23 cellular contexts compared by ENCODE assay signal in genomic region chr2:176421291-176422050, GRCh38.
DNase-seq lines count a peak whose midpoint lies in the region; ATAC-seq, FAIRE-seq and TF ChIP-seq lines count a peak whose summit lies in the region.
"Had no signal": no experiment of that assay in that cellular context is flagged by ENCODE, and none has a peak within 500 bp of the region (broad histone marks: within the 10 kb centered on the region; RNA-seq: fewer than 3 reads in every experiment).

No MANE protein-coding gene starts in this region.

- no peak for ATAC-seq in HG03520 (IDR thresholded peaks at IDR 0.05; ENCODE audit: unreplicated experiment)
- ATAC-seq: left cardiac atrium; stimulated activated effector memory CD8-positive, alpha-beta T cell treated with anti-CD3 and anti-CD28 coated beads, Interleukin-12 subunit alpha, Interleukin-12 subunit beta, amount 100 ng/mL, for 72 hours had no signal

- no peak overlapping the region for H2AFZ ChIP-seq in astrocyte (ENCODE audit: low read depth, low read length)

- H4K20me1 ChIP-seq in astrocyte (ENCODE audit: insufficient read depth, low read length), result no peaks in the 10 kb centered on the region
- H4K20me1 ChIP-seq: BLaER1 treated with 17β-estradiol and CSF1 and Interleukin-3, amounts not matched to agents 10 nM and 100 nM had no signal

- H3K27ac ChIP-seq in astrocyte (ENCODE audit: low read depth, low read length), result peak overlapping the region; percentile 97
- H3K27ac ChIP-seq: BLaER1 treated with 17β-estradiol and CSF1 and Interleukin-3, amounts not matched to agents 10 nM and 100 nM; breast epithelium had no signal

- peak overlapping the region; percentile 26 for H3K27ac Mint-ChIP-seq in astrocyte (ENCODE audit: unreplicated experiment)
- H3K27ac Mint-ChIP-seq: memory B cell; stimulated activated effector memory CD8-positive, alpha-beta T cell treated with anti-CD3 and anti-CD28 coated beads, Interleukin-12 subunit alpha, Interleukin-12 subunit beta, amount 100 ng/mL, for 72 hours had no signal

- H3K4me3 Mint-ChIP-seq in astrocyte (ENCODE audit: unreplicated experiment), result no peak overlapping the region
- H3K4me3 Mint-ChIP-seq: memory B cell; stimulated activated effector memory CD8-positive, alpha-beta T cell treated with anti-CD3 and anti-CD28 coated beads, Interleukin-12 subunit alpha, Interleukin-12 subunit beta, amount 100 ng/mL, for 72 hours had no signal

- H3K36me3 ChIP-seq in astrocyte (ENCODE audit: insufficient read depth, low read length), result no peaks in the 10 kb centered on the region
- H3K36me3 ChIP-seq: BLaER1 treated with 17β-estradiol and CSF1 and Interleukin-3, amounts not matched to agents 10 nM and 100 nM; breast epithelium; HAP-1 had no signal

- FAIRE-seq in astrocyte (lab: Jason Lieb, UNC), result no peak
- FAIRE-seq: colon, GM12891 had no signal

- H3K9me3 ChIP-seq in astrocyte (ENCODE audit: insufficient read depth, low read depth, low read length), result no peaks in the 10 kb centered on the region
- H3K9me3 ChIP-seq: Caco-2, HAP-1 had no signal

- no peaks in the 10 kb centered on the region for H3K27me3 ChIP-seq in astrocyte (ENCODE audit: insufficient read depth, low read length)
- H3K27me3 ChIP-seq: BLaER1 treated with 17β-estradiol and CSF1 and Interleukin-3, amounts not matched to agents 10 nM and 100 nM; breast epithelium had no signal

- H3K36me3 Mint-ChIP-seq in astrocyte (ENCODE audit: low read depth, unreplicated experiment), result no peaks in the 10 kb centered on the region
- H3K36me3 Mint-ChIP-seq: memory B cell; stimulated activated effector memory CD8-positive, alpha-beta T cell treated with anti-CD3 and anti-CD28 coated beads, Interleukin-12 subunit alpha, Interleukin-12 subunit beta, amount 100 ng/mL, for 72 hours had no signal

- no peaks in the 10 kb centered on the region for H3K9me3 Mint-ChIP-seq in astrocyte (ENCODE audit: unreplicated experiment)
- H3K9me3 Mint-ChIP-seq: stimulated activated effector memory CD8-positive, alpha-beta T cell treated with anti-CD3 and anti-CD28 coated beads, Interleukin-12 subunit alpha, Interleukin-12 subunit beta, amount 100 ng/mL, for 72 hours had no signal

- no peak overlapping the region for H3K4me2 ChIP-seq in astrocyte (ENCODE audit: low read length)
- H3K4me2 ChIP-seq: BLaER1 treated with 17β-estradiol and CSF1 and Interleukin-3, amounts not matched to agents 10 nM and 100 nM had no signal

- peaks cover 33% of the 10 kb centered on the region for H3K4me1 Mint-ChIP-seq in astrocyte (ENCODE audit: low read depth, unreplicated experiment)
- H3K4me1 Mint-ChIP-seq: memory B cell; stimulated activated effector memory CD8-positive, alpha-beta T cell treated with anti-CD3 and anti-CD28 coated beads, Interleukin-12 subunit alpha, Interleukin-12 subunit beta, amount 100 ng/mL, for 72 hours had no signal

- H3K27me3 Mint-ChIP-seq in astrocyte (ENCODE audit: low read depth, unreplicated experiment), result no peaks in the 10 kb centered on the region

- DNase-seq in DMS79 (lab: John Stamatoyannopoulos, UW) (peak; percentile 83), M059J (ENCODE audit: low read depth) (peak; percentile 67), astrocyte (ENCODE audit: low read depth) (peak; percentile 71), kidney glomerular epithelial cell (lab: John Stamatoyannopoulos, UW) (peak; percentile 70), NCI-H1436 treated with DMSO at 0.1 percent for 48 hours (lab: John Stamatoyannopoulos, UW) (no peak)
- DNase-seq in effector CD4-positive, alpha-beta T cell, result no peak
- no peak for DNase-seq in activated CD4-positive, alpha-beta T cell treated with anti-CD3 and anti-CD28 coated beads, Interleukin-2, amount 50 U/mL, for 1 hour
- DNase-seq: activated CD4-positive, alpha-beta T cell treated with anti-CD3 and anti-CD28 coated beads for 4 hours; activated naive CD4-positive, alpha-beta T cell treated with Interleukin-2 at 50 U/mL for 16 hours; activated T-cell treated with anti-CD3 and anti-CD28 coated beads, Interleukin-2, amount 50 U/mL, for 48 hours; Caco-2; left cardiac atrium; NCI-H1092 treated with DMSO at 0.1 percent for 48 hours; NCI-H2107; stimulated activated CD4-positive, alpha-beta T cell treated with anti-CD3 and anti-CD28 coated beads, Interleukin-2, amount 100 ng/mL, for 48 hours had no signal

- no peaks in the 10 kb centered on the region for H3K79me2 ChIP-seq in astrocyte (ENCODE audit: insufficient read depth, low read length)

- no peak for TF ChIP-seq CTCF in astrocyte (IDR thresholded peaks at IDR 0.05; ENCODE audit: insufficient read depth, low read depth, low read length)

- no peak overlapping the region for H3K9ac ChIP-seq in astrocyte (ENCODE audit: low read length)
- H3K9ac ChIP-seq: BLaER1 treated with 17β-estradiol and CSF1 and Interleukin-3, amounts not matched to agents 10 nM and 100 nM had no signal

- H3K4me1 ChIP-seq in astrocyte (ENCODE audit: insufficient read depth, low read length), result peaks cover 26% of the 10 kb centered on the region
- H3K4me1 ChIP-seq: breast epithelium, HAP-1 had no signal

- H3K4me3 ChIP-seq in astrocyte (ENCODE audit: insufficient read depth, low read depth, low read length), result no peak overlapping the region
- H3K4me3 ChIP-seq: BLaER1 treated with 17β-estradiol and CSF1 and Interleukin-3, amounts not matched to agents 10 nM and 100 nM; breast epithelium; HAP-1 had no signal

Comparison
In these comparisons a context has a peak if more than half of its experiments do, and no peak if none do; other contexts are left out.
1. DNase-seq: peak in DMS79 (single experiment), M059J (single experiment), astrocyte (single experiment) and kidney glomerular epithelial cell (single experiment); none in effector CD4-positive, alpha-beta T cell (single experiment), NCI-H1436 treated with DMSO at 0.1 percent for 48 hours (single experiment) and activated CD4-positive, alpha-beta T cell treated with anti-CD3 and anti-CD28 coated beads, Interleukin-2, amount 50 U/mL, for 1 hour (single experiment).